ENCODE assay signal across 36 cellular contexts in the genomic region with DNA sequence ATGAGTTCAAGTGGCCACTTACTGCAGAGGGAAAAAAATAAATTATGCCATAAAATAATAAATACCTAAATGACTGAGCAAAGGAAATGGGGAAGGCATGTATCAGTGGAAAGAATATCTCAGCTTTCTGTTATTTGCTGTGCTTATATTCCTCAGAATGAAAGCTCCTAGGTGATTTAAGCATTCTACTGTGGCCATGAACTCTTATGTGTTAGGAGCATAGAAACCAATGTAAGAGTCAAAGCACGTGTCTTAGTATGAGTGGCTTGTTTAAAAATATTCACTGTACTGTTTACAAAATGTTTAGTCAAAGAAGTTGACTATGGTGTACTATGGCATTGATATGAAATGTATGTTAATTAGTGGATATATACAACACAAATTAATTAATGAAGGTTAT. TPM values are rescaled to one million over a fixed set of nuclear protein-coding genes. Genes with fewer than 3 reads are reported as not detected.
"Had no signal": no experiment of that assay in that cellular context is flagged by ENCODE, and none has a peak within 500 bp of the region (broad histone marks: within the 10 kb centered on the region; RNA-seq: fewer than 3 reads in every experiment).

No MANE protein-coding gene starts in this region.

- DNase-seq: activated effector memory CD4-positive, alpha-beta T cell treated with anti-CD3 and anti-CD28 coated beads, Interleukin-2, amount 50 U/mL, for 16 hours; activated effector memory CD4-positive, alpha-beta T cell treated with Interleukin-2 at 50 U/mL for 16 hours; activated gamma-delta T cell; activated gamma-delta T cell treated with Interleukin-2 at 50 U/mL for 16 hours; activated naive CD4-positive, alpha-beta T cell; activated naive CD4-positive, alpha-beta T cell treated with anti-CD3 and anti-CD28 coated beads for 36 hours; activated naive CD4-positive, alpha-beta T cell treated with anti-CD3 and anti-CD28 coated beads, Interleukin-2, amount 10 ng/mL, durations not matched to agents 7 days and 5 days; activated naive CD4-positive, alpha-beta T cell treated with anti-CD3 and anti-CD28 coated beads, Interleukin-2, amount 50 U/mL, for 16 hours; activated naive CD4-positive, alpha-beta T cell treated with Interleukin-2 at 50 U/mL for 16 hours; activated naive CD8-positive, alpha-beta T cell treated with anti-CD3 and anti-CD28 coated beads for 36 hours; activated naive CD8-positive, alpha-beta T cell treated with anti-CD3 and anti-CD28 coated beads, Interleukin-2, amount 10 ng/mL, durations not matched to agents 7 days and 5 days; activated naive CD8-positive, alpha-beta T cell treated with anti-CD3 and anti-CD28 coated beads, Interleukin-2, amount 50 U/mL, for 24 hours; activated T-cell treated with anti-CD3 and anti-CD28 coated beads for 4 hours; activated T-cell treated with anti-CD3 and anti-CD28 coated beads, Interleukin-2, amount 50 U/mL, for 1 hour; activated T-cell treated with anti-CD3 and anti-CD28 coated beads, Interleukin-2, amount 50 U/mL, for 24 hours; activated T-cell treated with anti-CD3 and anti-CD28 coated beads, Interleukin-2, amount 50 U/mL, for 72 hours; adrenal gland; amniotic stem cell; amygdala; anterior cingulate cortex; aorta; body of pancreas; brain microvascular endothelial cell; caudate nucleus; central memory CD4-positive, alpha-beta T cell had no signal

- H3K4me1 Mint-ChIP-seq: activated naive CD4-positive, alpha-beta T cell treated with anti-CD3 and anti-CD28 coated beads, Interleukin-2, amount 10 ng/mL, durations not matched to agents 7 days and 5 days; activated naive CD4-positive, alpha-beta T cell treated with anti-CD3 and anti-CD28 coated beads, Interleukin-2, amount 50 U/mL, for 24 hours; activated naive CD8-positive, alpha-beta T cell treated with anti-CD3 and anti-CD28 coated beads for 36 hours; activated naive CD8-positive, alpha-beta T cell treated with anti-CD3 and anti-CD28 coated beads, Interleukin-2, amount 10 ng/mL, durations not matched to agents 7 days and 5 days; activated naive CD8-positive, alpha-beta T cell treated with anti-CD3 and anti-CD28 coated beads, Interleukin-2, amount 50 U/mL, for 24 hours; brain; central memory CD8-positive, alpha-beta T cell had no signal

- H3K4me3 Mint-ChIP-seq: activated naive CD4-positive, alpha-beta T cell treated with anti-CD3 and anti-CD28 coated beads for 36 hours; activated naive CD4-positive, alpha-beta T cell treated with anti-CD3 and anti-CD28 coated beads, Interleukin-2, amount 10 ng/mL, durations not matched to agents 7 days and 5 days; activated naive CD4-positive, alpha-beta T cell treated with anti-CD3 and anti-CD28 coated beads, Interleukin-2, amount 50 U/mL, for 24 hours; activated naive CD8-positive, alpha-beta T cell; activated naive CD8-positive, alpha-beta T cell treated with anti-CD3 and anti-CD28 coated beads for 36 hours; activated naive CD8-positive, alpha-beta T cell treated with anti-CD3 and anti-CD28 coated beads, Interleukin-2, amount 10 ng/mL, durations not matched to agents 7 days and 5 days; activated naive CD8-positive, alpha-beta T cell treated with anti-CD3 and anti-CD28 coated beads, Interleukin-2, amount 50 U/mL, for 24 hours; activated T-cell treated with anti-CD3 and anti-CD28 coated beads, Interleukin-2, amount 50 U/mL, for 24 hours; activated T-cell treated with anti-CD3 and anti-CD28 coated beads, Interleukin-2, amount 50 U/mL, for 72 hours; activated T-helper 1 cell treated with anti-CD3 and anti-CD28 coated beads, Interleukin-12 subunit alpha, Interleukin-12 subunit beta, Interleukin-2, Interleukin-4 antibody, amounts not matched to agents 30 ng/mL and 10 ng/mL and 1 ng/mL, durations not matched to agents 14 hours and 24 hours and 36 hours; brain; central memory CD8-positive, alpha-beta T cell had no signal

- H3K27ac Mint-ChIP-seq: activated naive CD4-positive, alpha-beta T cell treated with anti-CD3 and anti-CD28 coated beads for 36 hours; activated naive CD4-positive, alpha-beta T cell treated with anti-CD3 and anti-CD28 coated beads, Interleukin-2, amount 10 ng/mL, durations not matched to agents 7 days and 5 days; activated naive CD4-positive, alpha-beta T cell treated with anti-CD3 and anti-CD28 coated beads, Interleukin-2, amount 50 U/mL, for 24 hours; activated naive CD4-positive, alpha-beta T cell treated with anti-CD3 and anti-CD28 coated beads, Interleukin-2, amount 50 U/mL, for 72 hours; activated naive CD8-positive, alpha-beta T cell; activated naive CD8-positive, alpha-beta T cell treated with anti-CD3 and anti-CD28 coated beads for 36 hours; activated naive CD8-positive, alpha-beta T cell treated with anti-CD3 and anti-CD28 coated beads, Interleukin-2, amount 10 ng/mL, durations not matched to agents 7 days and 5 days; activated naive CD8-positive, alpha-beta T cell treated with anti-CD3 and anti-CD28 coated beads, Interleukin-2, amount 50 U/mL, for 24 hours; activated T-cell treated with anti-CD3 and anti-CD28 coated beads, Interleukin-2, amount 50 U/mL, for 24 hours; activated T-cell treated with anti-CD3 and anti-CD28 coated beads, Interleukin-2, amount 50 U/mL, for 72 hours; activated T-helper 1 cell treated with anti-CD3 and anti-CD28 coated beads, Interleukin-12 subunit alpha, Interleukin-12 subunit beta, Interleukin-2, Interleukin-4 antibody, amounts not matched to agents 30 ng/mL and 10 ng/mL and 1 ng/mL, durations not matched to agents 14 hours and 24 hours and 36 hours; activated T-helper 2 cell treated with anti-CD3 and anti-CD28 coated beads, Interferon-gamma antibody, Interleukin-2, Interleukin-4, amounts not matched to agents 10 μg/mL and 5 μg/mL and 100 μg/mL, durations not matched to agents 14 hours and 24 hours and 36 hours; brain had no signal

- H3K9me3 Mint-ChIP-seq: activated naive CD4-positive, alpha-beta T cell treated with anti-CD3 and anti-CD28 coated beads for 36 hours; activated naive CD4-positive, alpha-beta T cell treated with anti-CD3 and anti-CD28 coated beads, Interleukin-2, amount 10 ng/mL, durations not matched to agents 7 days and 5 days; activated naive CD4-positive, alpha-beta T cell treated with anti-CD3 and anti-CD28 coated beads, Interleukin-2, amount 50 U/mL, for 24 hours; activated naive CD8-positive, alpha-beta T cell treated with anti-CD3 and anti-CD28 coated beads for 36 hours; activated naive CD8-positive, alpha-beta T cell treated with anti-CD3 and anti-CD28 coated beads, Interleukin-2, amount 10 ng/mL, durations not matched to agents 7 days and 5 days; activated naive CD8-positive, alpha-beta T cell treated with anti-CD3 and anti-CD28 coated beads, Interleukin-2, amount 50 U/mL, for 24 hours; activated T-cell treated with anti-CD3 and anti-CD28 coated beads, Interleukin-2, amount 50 U/mL, for 24 hours; activated T-helper 1 cell treated with anti-CD3 and anti-CD28 coated beads, Interleukin-12 subunit alpha, Interleukin-12 subunit beta, Interleukin-2, Interleukin-4 antibody, amounts not matched to agents 30 ng/mL and 10 ng/mL and 1 ng/mL, durations not matched to agents 14 hours and 24 hours and 36 hours; activated T-helper 2 cell treated with anti-CD3 and anti-CD28 coated beads, Interferon-gamma antibody, Interleukin-2, Interleukin-4, amounts not matched to agents 10 μg/mL and 5 μg/mL and 100 μg/mL, durations not matched to agents 14 hours and 24 hours and 36 hours; central memory CD8-positive, alpha-beta T cell had no signal

- H3K27me3 Mint-ChIP-seq: activated naive CD4-positive, alpha-beta T cell treated with anti-CD3 and anti-CD28 coated beads, Interleukin-2, amount 10 ng/mL, durations not matched to agents 7 days and 5 days; brain had no signal

- ATAC-seq: activated naive CD8-positive, alpha-beta T cell treated with anti-CD3 and anti-CD28 coated beads, Interleukin-2, amount 50 U/mL, for 24 hours; body of pancreas had no signal

- H3K36me3 Mint-ChIP-seq: activated naive CD4-positive, alpha-beta T cell treated with anti-CD3 and anti-CD28 coated beads, Interleukin-2, amount 10 ng/mL, durations not matched to agents 7 days and 5 days; activated naive CD4-positive, alpha-beta T cell treated with anti-CD3 and anti-CD28 coated beads, Interleukin-2, amount 50 U/mL, for 24 hours; activated naive CD4-positive, alpha-beta T cell treated with anti-CD3 and anti-CD28 coated beads, Interleukin-2, amount 50 U/mL, for 72 hours; activated naive CD8-positive, alpha-beta T cell; activated naive CD8-positive, alpha-beta T cell treated with anti-CD3 and anti-CD28 coated beads for 36 hours; activated naive CD8-positive, alpha-beta T cell treated with anti-CD3 and anti-CD28 coated beads, Interleukin-2, amount 10 ng/mL, durations not matched to agents 7 days and 5 days; brain had no signal

RNA-seq across cellular contexts. Expression of a gene that starts 59.0 kb away (rescaled TPM):
- total RNA-seq: activated naive CD4-positive, alpha-beta T cell treated with anti-CD3 and anti-CD28 coated beads for 36 hours; activated naive CD4-positive, alpha-beta T cell treated with anti-CD3 and anti-CD28 coated beads, Interleukin-2, amount 50 U/mL, for 72 hours; activated naive CD8-positive, alpha-beta T cell treated with anti-CD3 and anti-CD28 coated beads for 36 hours; activated naive CD8-positive, alpha-beta T cell treated with anti-CD3 and anti-CD28 coated beads, Interleukin-2, amount 10 ng/mL, durations not matched to agents 7 days and 5 days; activated T-cell treated with anti-CD3 and anti-CD28 coated beads, Interleukin-2, amount 50 U/mL, for 72 hours; activated T-helper 1 cell treated with anti-CD3 and anti-CD28 coated beads, Interleukin-12 subunit alpha, Interleukin-12 subunit beta, Interleukin-2, Interleukin-4 antibody, amounts not matched to agents 30 ng/mL and 10 ng/mL and 1 ng/mL, durations not matched to agents 14 hours and 24 hours and 36 hours; activated T-helper 2 cell treated with anti-CD3 and anti-CD28 coated beads, Interferon-gamma antibody, Interleukin-2, Interleukin-4, amounts not matched to agents 10 μg/mL and 5 μg/mL and 100 μg/mL, durations not matched to agents 14 hours and 24 hours and 36 hours; aorta; ascending aorta; breast epithelium; bronchial epithelial cell; cardiac septum had no signal
